In the genomic region with DNA sequence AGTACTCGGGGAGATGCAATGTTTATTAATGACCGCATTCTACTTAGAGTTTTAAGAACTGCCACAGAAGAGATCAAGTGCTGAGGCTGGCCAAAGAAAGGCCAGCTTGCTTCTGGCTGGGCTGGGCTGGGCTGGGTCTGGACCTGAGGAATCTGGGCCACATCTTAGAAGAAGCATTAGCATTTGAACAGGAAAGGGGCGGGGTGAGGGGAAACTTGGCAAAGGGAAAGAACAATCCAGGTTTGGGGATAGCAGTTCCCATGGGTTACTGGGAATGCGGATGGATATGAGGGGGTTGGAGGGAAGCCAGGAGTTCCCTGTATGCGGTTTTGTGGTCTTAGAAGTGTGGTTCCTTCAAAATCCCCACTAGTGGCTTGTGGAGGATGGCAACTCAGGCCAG, we compare ENCODE assay signal across 17 cellular contexts.
DNase-seq lines count a peak whose midpoint lies in the region; ATAC-seq and TF ChIP-seq lines count a peak whose summit lies in the region.
"Had no signal": no experiment of that assay in that cellular context is flagged by ENCODE, and none has a peak within 500 bp of the region (broad histone marks: within the 10 kb centered on the region; RNA-seq: fewer than 3 reads in every experiment).

No MANE protein-coding gene starts in this region.

- H3K79me2 ChIP-seq in GM23338 (replicated peaks; ENCODE audit: insufficient read depth) = peaks cover 30% of the 10 kb centered on the region

- H3K36me3 Mint-ChIP-seq in GM23338 (ENCODE audit: low read depth) (peaks cover 12% of the 10 kb centered on the region), endodermal cell (ENCODE audit: low read depth) (peaks cover 12% of the 10 kb centered on the region)

- peaks cover 49% of the 10 kb centered on the region for H3K4me1 Mint-ChIP-seq in GM23338
- peaks cover 22% of the 10 kb centered on the region for H3K4me1 Mint-ChIP-seq in endodermal cell

- H2AFZ ChIP-seq in GM23338 = no peak overlapping the region

- H3K4me3 Mint-ChIP-seq in GM23338 (no peak overlapping the region), endodermal cell (no peak overlapping the region)
- H3K4me3 Mint-ChIP-seq: activated CD8-positive, alpha-beta memory T cell treated with anti-CD3 and anti-CD28 coated beads, Interleukin-2, amount 10 ng/mL, durations not matched to agents 7 days and 5 days; central memory CD8-positive, alpha-beta T cell had no signal

- no peak overlapping the region for H3K4me3 ChIP-seq in GM23338
- H3K4me3 ChIP-seq in endodermal cell (ENCODE audit: low read length) = no peak overlapping the region
- H3K4me3 ChIP-seq in lung = no peak overlapping the region
- H3K4me3 ChIP-seq: SK-N-MC, vagina had no signal

- peak overlapping the region; percentile 57 for H3K27ac Mint-ChIP-seq in GM23338
- H3K27ac Mint-ChIP-seq in endodermal cell = no peak overlapping the region
- H3K27ac Mint-ChIP-seq: activated CD8-positive, alpha-beta memory T cell treated with anti-CD3 and anti-CD28 coated beads, Interleukin-2, amount 10 ng/mL, durations not matched to agents 7 days and 5 days had no signal

- 70% methylated on average over 5 of the region's 5 CpGs; no CpG with 5 or more reads in 1 of the 2 experiments for WGBS in endodermal cell (ENCODE audit: insufficient coverage in 1 of 2, insufficient read length in 1 of 2), 2 experiments
- 45 to 70% methylated on average over 4 to 5 of the region's 5 CpGs for WGBS in lung, 2 donors

- H3K9me3 Mint-ChIP-seq in GM23338 (no peaks in the 10 kb centered on the region), endodermal cell (peaks cover 76% of the 10 kb centered on the region)
- H3K9me3 Mint-ChIP-seq: central memory CD8-positive, alpha-beta T cell had no signal

- peak; percentile 87 for DNase-seq in GM23338 (ENCODE audit: low spot score)
- DNase-seq in NCI-H2107 treated with DMSO at 0.1 percent for 48 hours (lab: John Stamatoyannopoulos, UW; ENCODE audit: unreplicated experiment) = peak; percentile 78
- DNase-seq in endodermal cell = peak; percentile 76
- peak; percentile 67 for DNase-seq in lung (ENCODE audit: low spot score)
- DNase-seq: activated CD8-positive, alpha-beta memory T cell treated with anti-CD3 and anti-CD28 coated beads, Interleukin-2, amount 10 ng/mL, durations not matched to agents 7 days and 5 days; activated naive CD4-positive, alpha-beta T cell treated with Interleukin-2 at 50 U/mL for 16 hours; AML-193; erythroblast; stimulated activated CD8-positive, alpha-beta memory T cell treated with anti-CD3 and anti-CD28 coated beads, Interleukin-4, amount 100 ng/mL, for 48 hours had no signal

- 0 out of 2 replicates have a peak, but pooled peaks cover 4% of the 10 kb centered on the region for H3F3A ChIP-seq in GM23338 (replicated peaks; ENCODE audit: low read depth)

- H3K4me2 ChIP-seq in GM23338 = peak overlapping the region; percentile 62

- no peak overlapping the region for H3K9ac ChIP-seq in endodermal cell (ENCODE audit: extremely low read depth, low read length, poor library complexity, severe bottlenecking)

- H4K20me1 ChIP-seq in GM23338 (replicated peaks; ENCODE audit: insufficient read depth) = no peaks in the 10 kb centered on the region

- ATAC-seq in GM23338 = peak; percentile 90
- ATAC-seq in lung (ENCODE audit: insufficient read depth, low FRiP score) = no peak
- ATAC-seq in GM18511 (IDR thresholded peaks at IDR 0.05; ENCODE audit: unreplicated experiment) = no peak
- ATAC-seq in GM18505 (IDR thresholded peaks at IDR 0.05; ENCODE audit: unreplicated experiment) = no peak
- no peak for ATAC-seq in GM18502 (IDR thresholded peaks at IDR 0.05; ENCODE audit: poor library complexity, unreplicated experiment)
- no peak for ATAC-seq in HG03571 (IDR thresholded peaks at IDR 0.05; ENCODE audit: unreplicated experiment)
- ATAC-seq: activated CD8-positive, alpha-beta memory T cell treated with anti-CD3 and anti-CD28 coated beads, Interleukin-2, amount 10 ng/mL, durations not matched to agents 7 days and 5 days had no signal

- H3K4me1 ChIP-seq in GM23338 (ENCODE audit: insufficient read depth) = peaks cover 31% of the 10 kb centered on the region
- no peaks in the 10 kb centered on the region for H3K4me1 ChIP-seq in endodermal cell (ENCODE audit: control insufficient read depth, insufficient read depth, low read length)
- H3K4me1 ChIP-seq in lung (ENCODE audit: control insufficient read depth in 2 of 2, insufficient read depth in 2 of 2, low read length in 2 of 2) = peaks cover 19 to 27% of the 10 kb centered on the region in 2 donors

- H3K27me3 ChIP-seq in GM23338 (ENCODE audit: insufficient read depth) = no peaks in the 10 kb centered on the region
- H3K27me3 ChIP-seq in endodermal cell (ENCODE audit: control insufficient read depth, insufficient read depth, low read length, poor library complexity, severe bottlenecking) = no peaks in the 10 kb centered on the region
- no peaks in the 10 kb centered on the region for H3K27me3 ChIP-seq in lung (ENCODE audit: control insufficient read depth, insufficient read depth)
- H3K27me3 ChIP-seq: vagina had no signal

- H3K27ac ChIP-seq in GM23338 (ENCODE audit: low read depth) (peak overlapping the region; percentile 97), endodermal cell (ENCODE audit: low read depth, low read length) (peak overlapping the region; percentile 38), lung (ENCODE audit: low read depth in 1 of 2, low read length in 1 of 2) (peak overlapping the region in 1 of 2 donors; percentile 68)
- H3K27ac ChIP-seq: SK-N-MC, vagina, VCaP had no signal

- no peak for TF ChIP-seq CTCF in GM23338 (conservative IDR thresholded peaks at IDR 0.05; ENCODE audit: low read depth in 2 of 2)
- no peak for TF ChIP-seq CTCF in endodermal cell (conservative IDR thresholded peaks at IDR 0.05)
- TF ChIP-seq CTCF in lung (IDR thresholded peaks at IDR 0.05; ENCODE audit: control extremely low read depth, extremely low read depth) = no peak

- H3K9me2 ChIP-seq in GM23338 (ENCODE audit: insufficient read depth) = no peaks in the 10 kb centered on the region

- H3K27me3 Mint-ChIP-seq in GM23338 (ENCODE audit: insufficient read depth, low read depth, poor library complexity) = peaks cover 8% of the 10 kb centered on the region
- no peaks in the 10 kb centered on the region for H3K27me3 Mint-ChIP-seq in endodermal cell (ENCODE audit: insufficient read depth)
- H3K27me3 Mint-ChIP-seq: activated CD8-positive, alpha-beta memory T cell treated with anti-CD3 and anti-CD28 coated beads, Interleukin-2, amount 10 ng/mL, durations not matched to agents 7 days and 5 days; central memory CD8-positive, alpha-beta T cell had no signal

- H3K9me3 ChIP-seq in endodermal cell (ENCODE audit: control insufficient read depth, low read length) = no peaks in the 10 kb centered on the region
- H3K9me3 ChIP-seq in lung (ENCODE audit: control insufficient read depth in 2 of 2, insufficient read depth in 1 of 2, low read length in 1 of 2) = peaks cover 0 to 10% of the 10 kb centered on the region in 2 donors
- H3K9me3 ChIP-seq: vagina had no signal

- H3K36me3 ChIP-seq in GM23338 (ENCODE audit: insufficient read depth) (no peaks in the 10 kb centered on the region), endodermal cell (ENCODE audit: control insufficient read depth, insufficient read depth, low read length) (no peaks in the 10 kb centered on the region), lung (ENCODE audit: control insufficient read depth in 2 of 2, insufficient read depth in 2 of 2, low read length in 2 of 2) (no peaks in the 10 kb centered on the region)
- H3K36me3 ChIP-seq: vagina had no signal

- no peak for TF ChIP-seq POLR2A in GM18505 (IDR thresholded peaks at IDR 0.05; ENCODE audit: borderline replicate concordance, extremely low read depth, insufficient read depth, insufficient read length)

TF ChIP-seq in GM23338, 12 proteins besides CTCF, POLR2A, EP300 and RAD21:
- TF ChIP-seq ZNF331 (CRISPR knock-in tag; IDR thresholded peaks at IDR 0.05; ENCODE audit: low read depth) (no peak), NANOG (IDR thresholded peaks at IDR 0.05; ENCODE audit: borderline replicate concordance) (no peak)
